6 cellular contexts compared by ENCODE assay signal in genomic region chr19:41322451-41322850, GRCh38. TPM values are rescaled to one million over a fixed set of nuclear protein-coding genes. Genes with fewer than 3 reads are reported as not detected.
DNase-seq lines count a peak whose midpoint lies in the region; ATAC-seq and TF ChIP-seq lines count a peak whose summit lies in the region.

No MANE protein-coding gene starts in this region.

- H3K9ac ChIP-seq in mesenchymal stem cell (ENCODE audit: low read length), result peak overlapping the region; percentile 82

- H3K4me3 Mint-ChIP-seq in activated B cell treated with CpG ODN at 0.5 μM for 24 hours, result no peak overlapping the region

- peak overlapping the region; percentile 13 for H3K27ac Mint-ChIP-seq in activated B cell treated with CpG ODN at 0.5 μM for 24 hours

- DNase-seq in A673 (ENCODE audit: low spot score), result no peak
- no peak for DNase-seq in activated B cell treated with CpG ODN at 0.5 μM for 24 hours
- DNase-seq in mesenchymal stem cell, result no peak
- DNase-seq in HT-29 (ENCODE audit: low spot score), result no peak

- H2BK5ac ChIP-seq in mesenchymal stem cell (ENCODE audit: low read depth, low read length, poor library complexity, severe bottlenecking), result peak overlapping the region; percentile 95

- H3K4me3 ChIP-seq in A673 (ENCODE audit: low read depth, low read length, poor library complexity, severe bottlenecking) (no peak overlapping the region), mesenchymal stem cell (ENCODE audit: insufficient read depth in 1 of 2, low read depth in 1 of 2, low read length in 2 of 2) (peak overlapping the region in 1 of 2 experiments; percentile 35)

- H3K27ac ChIP-seq in A673 (ENCODE audit: low read depth, low read length, poor library complexity, severe bottlenecking) (peak overlapping the region; percentile 75), mesenchymal stem cell (ENCODE audit: low read length, poor library complexity, severe bottlenecking) (peak overlapping the region; percentile 98)

- H3K27me3 ChIP-seq in A673 (replicated peaks; ENCODE audit: insufficient read depth, low read depth, low read length, poor library complexity) (no peaks in the 10 kb centered on the region), mesenchymal stem cell (ENCODE audit: control insufficient read depth in 1 of 2, insufficient read depth in 1 of 2, low read length in 2 of 2) (no peaks in the 10 kb centered on the region)

- H3K9me3 ChIP-seq in A673 (ENCODE audit: low read depth, low read length, poor library complexity, severe bottlenecking), result no peaks in the 10 kb centered on the region
- no peaks in the 10 kb centered on the region for H3K9me3 ChIP-seq in mesenchymal stem cell (ENCODE audit: control insufficient read depth, low read length)

- peak overlapping the region; percentile 64 to 91 for H2BK12ac ChIP-seq in mesenchymal stem cell (ENCODE audit: low read length in 2 of 2)

- H3K4me2 ChIP-seq in mesenchymal stem cell (ENCODE audit: low read length, poor library complexity, severe bottlenecking), result no peak overlapping the region

- peak overlapping the region; percentile 96 for H4K8ac ChIP-seq in mesenchymal stem cell (ENCODE audit: low read length)

- peaks cover 55% of the 10 kb centered on the region for H3K4me1 Mint-ChIP-seq in activated B cell treated with CpG ODN at 0.5 μM for 24 hours

- H3K79me1 ChIP-seq in mesenchymal stem cell (replicated peaks; ENCODE audit: low read length, poor library complexity, severe bottlenecking), result no peaks in the 10 kb centered on the region

- no peak overlapping the region for H3K23ac ChIP-seq in mesenchymal stem cell (ENCODE audit: low read length in 2 of 2)

- no peak overlapping the region for H2AFZ ChIP-seq in mesenchymal stem cell (ENCODE audit: low read depth, low read length)

- peak overlapping the region; percentile 100 for H4K91ac ChIP-seq in mesenchymal stem cell (ENCODE audit: low read length)

- peak overlapping the region; percentile 53 to 96 for H3K4ac ChIP-seq in mesenchymal stem cell (ENCODE audit: low read depth in 1 of 2, low read length in 2 of 2)

- H3K18ac ChIP-seq in mesenchymal stem cell (ENCODE audit: low read depth in 1 of 2, low read length in 2 of 2), result peak overlapping the region; percentile 84 to 88

- H3K9me3 Mint-ChIP-seq in activated B cell treated with CpG ODN at 0.5 μM for 24 hours, result no peaks in the 10 kb centered on the region

- H3K4me1 ChIP-seq in A673 (ENCODE audit: insufficient read depth, low read length, poor library complexity, severe bottlenecking), result peaks cover 23% of the 10 kb centered on the region
- peaks cover 70% of the 10 kb centered on the region for H3K4me1 ChIP-seq in mesenchymal stem cell (ENCODE audit: control insufficient read depth, insufficient read depth, low read depth, low read length)

- CTCF ChIA-PET in A673 (lab: Charles Lee), result no interaction called here
- CTCF ChIA-PET in activated B cell treated with CpG ODN at 0.5 μM for 24 hours (lab: Charles Lee), result interaction anchor here (1.0 to 1.8 kb wide), 4 partner anchors 12 to 30 kb away, joined by 4 to 8 read pairs (median 5); partner anchors contain the start of gene CCDC97

- 82% methylated on average over 11 of the region's 11 CpGs for WGBS in mesenchymal stem cell

- ATAC-seq in activated B cell treated with CpG ODN at 0.5 μM for 24 hours (ENCODE audit: low read depth), result no peak
- ATAC-seq in HG02981 (IDR thresholded peaks at IDR 0.05; ENCODE audit: unreplicated experiment), result no peak
- ATAC-seq in GM18519 (IDR thresholded peaks at IDR 0.05; ENCODE audit: low FRiP score, unreplicated experiment), result no peak

- peak overlapping the region in 1 of 2 experiments; percentile 2 for H3K14ac ChIP-seq in mesenchymal stem cell (ENCODE audit: low read length in 2 of 2)

- peaks cover 58% of the 10 kb centered on the region for H3K36me3 Mint-ChIP-seq in activated B cell treated with CpG ODN at 0.5 μM for 24 hours (ENCODE audit: low read depth)

- peak overlapping the region; percentile 39 for H2BK15ac ChIP-seq in mesenchymal stem cell (ENCODE audit: low read depth, poor library complexity, severe bottlenecking)

- H3K27me3 Mint-ChIP-seq in activated B cell treated with CpG ODN at 0.5 μM for 24 hours, result no peaks in the 10 kb centered on the region

- intact Hi-C loops in A673 (cut with micrococcal nuclease; ENCODE audit: unreplicated experiment) (no loop called here), activated B cell treated with CpG ODN at 0.5 μM for 24 hours (cut with micrococcal nuclease) (no loop called here)

- peak overlapping the region; percentile 99 for H2AK5ac ChIP-seq in mesenchymal stem cell (ENCODE audit: low read length, severe bottlenecking)

- TF ChIP-seq CTCF in A673 (conservative IDR thresholded peaks at IDR 0.05; ENCODE audit: low read depth, low read length) (no peak), activated B cell treated with CpG ODN at 0.5 μM for 24 hours (IDR thresholded peaks at IDR 0.05) (no peak)

- H2BK120ac ChIP-seq in mesenchymal stem cell (ENCODE audit: low read depth, low read length), result peak overlapping the region; percentile 93

- peaks cover 49% of the 10 kb centered on the region for H3K36me3 ChIP-seq in A673 (ENCODE audit: insufficient read depth, low read length, poor library complexity, severe bottlenecking)
- H3K36me3 ChIP-seq in mesenchymal stem cell (ENCODE audit: control insufficient read depth in 1 of 2, insufficient read depth in 2 of 2, low read depth in 1 of 2, low read length in 2 of 2), result peaks cover 40 to 42% of the 10 kb centered on the region in 2 experiments

- POLR2A ChIA-PET in A673 (lab: Charles Lee; ENCODE audit: low non-redundant PET), result no interaction called here
- POLR2A ChIA-PET in activated B cell treated with CpG ODN at 0.5 μM for 24 hours (lab: Charles Lee), result interaction anchor here (1.2 to 3.1 kb wide), 5 partner anchors 26 to 545 kb away, joined by 3 to 14 read pairs (median 3); partner anchors contain the start of genes B9D2, RAB4B and TGFB1

- BruUV-seq in A673 (replicated peaks; lab: Mats Ljungman, UMichigan), result no TSS peak

RNA-seq across cellular contexts. Expression of gene CCDC97, which starts 12.5 kb away (rescaled TPM):
- 40.8 and 41.8 TPM in 2 replicates for total RNA-seq in A673 (2021)
- 61.7 and 65.3 TPM in 2 replicates for total RNA-seq in activated B cell treated with CpG ODN at 0.5 μM for 24 hours
- polyA plus RNA-seq in mesenchymal stem cell (2013, experiment 1 of 2), result 15.9 TPM
- polyA plus RNA-seq in mesenchymal stem cell (2013, experiment 2 of 2), result 16.0 TPM
- 34.5 and 39.5 TPM in 2 replicates for total RNA-seq in HT-29 (2014; rRNA removed; shearing (Covaris generic))

RNA-seq across cellular contexts. Expression of gene TGFB1, which starts 31.3 kb away (rescaled TPM):
- total RNA-seq in A673 (2021), result 92.4 and 102 TPM in 2 replicates
- 80.7 and 88.5 TPM in 2 replicates for total RNA-seq in activated B cell treated with CpG ODN at 0.5 μM for 24 hours
- 208 TPM for polyA plus RNA-seq in mesenchymal stem cell (2013, experiment 1 of 2)
- polyA plus RNA-seq in mesenchymal stem cell (2013, experiment 2 of 2), result 203 TPM
- 2.5 and 2.6 TPM in 2 replicates for total RNA-seq in HT-29 (2014; rRNA removed; shearing (Covaris generic))

RNA-seq across cellular contexts. Expression of gene B9D2, which starts 41.5 kb away (rescaled TPM):
- total RNA-seq in A673 (2021), result 9.9 and 10.7 TPM in 2 replicates
- total RNA-seq in activated B cell treated with CpG ODN at 0.5 μM for 24 hours, result 11.7 and 14.2 TPM in 2 replicates
- polyA plus RNA-seq in mesenchymal stem cell (2013, experiment 1 of 2), result 4.2 TPM
- polyA plus RNA-seq in mesenchymal stem cell (2013, experiment 2 of 2), result 4.5 TPM
- total RNA-seq in HT-29 (2014; rRNA removed; shearing (Covaris generic)), result 26.9 and 32.1 TPM in 2 replicates

RNA-seq across cellular contexts. Expression of gene TMEM91, which starts 53.9 kb away (rescaled TPM):
- 4.9 and 8.7 TPM in 2 replicates for total RNA-seq in A673 (2021)
- total RNA-seq in activated B cell treated with CpG ODN at 0.5 μM for 24 hours, result 3.7 and 4.6 TPM in 2 replicates
- 6.4 TPM for polyA plus RNA-seq in mesenchymal stem cell (2013, experiment 1 of 2)
- polyA plus RNA-seq in mesenchymal stem cell (2013, experiment 2 of 2), result 6.8 TPM
- total RNA-seq in HT-29 (2014; rRNA removed; shearing (Covaris generic)), result 10.2 and 11.0 TPM in 2 replicates

RNA-seq across cellular contexts. Expression of gene HNRNPUL1, which starts 58.3 kb away (rescaled TPM):
- total RNA-seq in A673 (2021), result 342 and 344 TPM in 2 replicates
- 235 and 244 TPM in 2 replicates for total RNA-seq in activated B cell treated with CpG ODN at 0.5 μM for 24 hours
- polyA plus RNA-seq in mesenchymal stem cell (2013, experiment 1 of 2), result 178 TPM
- 179 TPM for polyA plus RNA-seq in mesenchymal stem cell (2013, experiment 2 of 2)
- 294 and 300 TPM in 2 replicates for total RNA-seq in HT-29 (2014; rRNA removed; shearing (Covaris generic))

Comparison
In these comparisons a context has a peak if more than half of its experiments do, and no peak if none do; other contexts are left out.
1. RNA of gene TGFB1, which starts 31.3 kb away (total RNA-seq): 92.4 to 102 TPM in A673 and 80.7 to 88.5 TPM in activated B cell treated with CpG ODN at 0.5 μM for 24 hours; 2.5 to 2.6 TPM in HT-29; every median in the first group is over 10 times any median in the second.